ENCODE assay signal across 8 cellular contexts in the genomic region with DNA sequence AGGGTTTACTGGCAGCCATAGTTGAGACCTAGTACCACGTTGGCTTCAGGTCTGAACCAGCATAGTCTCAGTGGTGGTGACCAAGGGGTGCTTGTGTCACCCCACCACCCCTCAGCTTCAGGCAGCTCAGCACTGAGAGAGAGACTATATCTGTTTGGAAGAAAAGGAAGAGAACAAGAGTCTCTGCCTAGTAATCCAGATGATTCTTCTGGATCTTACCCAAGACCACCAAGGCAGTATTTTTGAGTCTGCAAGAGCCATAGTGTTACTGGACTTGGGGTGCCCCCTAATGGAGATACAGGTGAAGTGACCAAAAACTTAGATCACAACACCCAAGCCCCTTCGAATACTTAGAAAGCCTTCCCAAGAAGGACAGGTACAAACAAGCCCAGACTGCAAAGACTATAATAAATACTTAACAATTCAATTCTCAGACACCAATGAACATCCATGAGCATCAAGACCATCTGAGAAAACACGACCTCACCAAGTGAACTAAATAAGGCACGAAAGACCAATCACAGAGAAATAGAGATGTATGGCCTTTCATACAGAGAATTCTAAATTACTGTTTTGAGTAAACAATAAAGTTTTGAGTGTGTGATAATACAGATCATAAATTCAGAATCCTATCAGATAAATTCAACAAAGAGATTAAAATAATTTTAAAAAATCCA.
DNase-seq lines count a peak whose midpoint lies in the region; ATAC-seq and TF ChIP-seq lines count a peak whose summit lies in the region.

No MANE protein-coding gene starts in this region.

- no peak overlapping the region for H3K27ac ChIP-seq in SJSA1
- no peak overlapping the region for H3K27ac ChIP-seq in lower lobe of right lung

- intact Hi-C loops in lower lobe of right lung (cut with DNase I), result no loop called here

- TF ChIP-seq CTCF in cardiac fibroblast (IDR thresholded peaks at IDR 0.05; ENCODE audit: low read depth, low read length) (peak; percentile 67), lower lobe of right lung (IDR thresholded peaks at IDR 0.05) (peak; percentile 69), type B pancreatic cell (conservative IDR thresholded peaks at IDR 0.05) (peak; percentile 74)

- ATAC-seq in HG03571 (IDR thresholded peaks at IDR 0.05; ENCODE audit: unreplicated experiment), result peak; percentile 56
- ATAC-seq in lower lobe of right lung, result peak; percentile 51 to 67
- no peak for ATAC-seq in GM21529 (IDR thresholded peaks at IDR 0.05; ENCODE audit: unreplicated experiment)

- peak; percentile 51 for DNase-seq in NCI-H748 (lab: John Stamatoyannopoulos, UW; ENCODE audit: unreplicated experiment)
- no peak for DNase-seq in NCI-H748 treated with DMSO at 0.1 percent for 48 hours (lab: John Stamatoyannopoulos, UW)
- DNase-seq in SJSA1 (ENCODE audit: low read depth in 1 of 2, low spot score in 2 of 2), result peak; percentile 53 to 63
- peak; percentile 80 to 89 for DNase-seq in cardiac fibroblast (ENCODE audit: low read depth in 2 of 2)
- DNase-seq in lower lobe of right lung, result no peak
- no peak for DNase-seq in type B pancreatic cell (ENCODE audit: extremely low spot score, unreplicated experiment)

- H3K4me1 Mint-ChIP-seq in type B pancreatic cell (ENCODE audit: unreplicated experiment), result no peaks in the 10 kb centered on the region

- H3K36me3 ChIP-seq in SJSA1, result no peaks in the 10 kb centered on the region
- H3K36me3 ChIP-seq in lower lobe of right lung, result no peaks in the 10 kb centered on the region

- no peak overlapping the region for H3K4me3 Mint-ChIP-seq in type B pancreatic cell

- peaks cover 3% of the 10 kb centered on the region for H3K36me3 Mint-ChIP-seq in type B pancreatic cell

- no peak overlapping the region for H3K27ac Mint-ChIP-seq in type B pancreatic cell

- H3K9me3 ChIP-seq in SJSA1 (replicated peaks) (no peaks in the 10 kb centered on the region), lower lobe of right lung (no peaks in the 10 kb centered on the region)

- peaks cover 5% of the 10 kb centered on the region for H3K9me3 Mint-ChIP-seq in type B pancreatic cell

- no peaks in the 10 kb centered on the region for H3K27me3 Mint-ChIP-seq in type B pancreatic cell

- no peaks in the 10 kb centered on the region for H3K27me3 ChIP-seq in SJSA1 (replicated peaks)
- H3K27me3 ChIP-seq in lower lobe of right lung (ENCODE audit: low read depth), result no peaks in the 10 kb centered on the region

- peaks cover 18% of the 10 kb centered on the region for H3K4me1 ChIP-seq in SJSA1 (replicated peaks)
- H3K4me1 ChIP-seq in lower lobe of right lung, result no peaks in the 10 kb centered on the region

- H3K4me3 ChIP-seq in SJSA1 (no peak overlapping the region), cardiac fibroblast (replicated peaks in 1 of 2; ENCODE audit: low read depth in 2 of 2, low read length in 2 of 2) (no peak overlapping the region), lower lobe of right lung (no peak overlapping the region)

Comparison
In these comparisons a context has a peak if more than half of its experiments do, and no peak if none do; other contexts are left out.
1. DNase-seq: peak in NCI-H748 (single experiment), SJSA1 (2 of 2) and cardiac fibroblast (2 of 2); none in NCI-H748 treated with DMSO at 0.1 percent for 48 hours (single experiment), lower lobe of right lung (single experiment) and type B pancreatic cell (single experiment).
2. Peak in every context shown above with its lines, with median percentiles within 50 percentile points of each other: CTCF ChIP-seq.